Comparison of ENCODE assay signal across 12 cellular contexts in genomic region chr1:220013497-220013896, GRCh38. TPM values are rescaled to one million over a fixed set of nuclear protein-coding genes. Genes with fewer than 3 reads are reported as not detected.
DNase-seq lines count a peak whose midpoint lies in the region; ATAC-seq and TF ChIP-seq lines count a peak whose summit lies in the region.
"Had no signal": no experiment of that assay in that cellular context is flagged by ENCODE, and none has a peak within 500 bp of the region (broad histone marks: within the 10 kb centered on the region; RNA-seq: fewer than 3 reads in every experiment).

No MANE protein-coding gene starts in this region.

- TF ChIP-seq CTCF in WTC11 (IDR thresholded peaks at IDR 0.05) (no peak), osteoblast (IDR thresholded peaks at IDR 0.05; ENCODE audit: extremely low read depth, low read depth, low read length) (no peak), left ventricle myocardium inferior (IDR thresholded peaks at IDR 0.05; ENCODE audit: borderline replicate concordance) (no peak)

- H3K4me3 ChIP-seq in osteoblast (ENCODE audit: insufficient read depth, low read length) (no peak overlapping the region), left ventricle myocardium inferior (no peak overlapping the region)

- H3K9me3 ChIP-seq in osteoblast (ENCODE audit: low read depth, low read length) (no peaks in the 10 kb centered on the region), left ventricle myocardium inferior (replicated peaks) (no peaks in the 10 kb centered on the region)

- peaks cover 47% of the 10 kb centered on the region for H3K36me3 ChIP-seq in osteoblast (ENCODE audit: insufficient read depth, low read length)
- peaks cover 73% of the 10 kb centered on the region for H3K36me3 ChIP-seq in left ventricle myocardium inferior

- peak; percentile 1 for DNase-seq in NK-92 treated with Interleukin-12 subunit alpha and Interleukin-12 subunit beta, amount 100 ng/mL, for 24 hours (lab: John Stamatoyannopoulos, UW)
- no peak for DNase-seq in NK-92 (lab: John Stamatoyannopoulos, UW; ENCODE audit: unreplicated experiment)
- DNase-seq in WTC11 (ENCODE audit: low spot score), result no peak
- no peak for DNase-seq in osteoblast (ENCODE audit: insufficient read length, low spot score, missing footprints)
- no peak for DNase-seq in GM19238 (ENCODE audit: insufficient read length, low spot score)
- no peak for DNase-seq in left ventricle myocardium inferior
- DNase-seq: 8988T; central memory CD4-positive, alpha-beta T cell; NCI-H1436 had no signal

- peak overlapping the region; percentile 53 for H3K4me2 ChIP-seq in osteoblast (ENCODE audit: insufficient read depth, low read length)

- H3K27ac ChIP-seq in osteoblast (ENCODE audit: low read depth, low read length) (peak overlapping the region; percentile 29), left ventricle myocardium inferior (replicated peaks) (no peak overlapping the region)

- POLR2A ChIA-PET in WTC11 (lab: Charles Lee), result no interaction called here

- H3K27me3 ChIP-seq in osteoblast (ENCODE audit: insufficient read depth, low read length) (no peaks in the 10 kb centered on the region), left ventricle myocardium inferior (ENCODE audit: low read depth) (no peaks in the 10 kb centered on the region)

- H3K79me2 ChIP-seq in osteoblast (ENCODE audit: insufficient read depth, low read length), result no peaks in the 10 kb centered on the region

- H3K4me1 ChIP-seq in osteoblast (ENCODE audit: insufficient read depth, low read length) (peaks cover 16% of the 10 kb centered on the region), left ventricle myocardium inferior (peaks cover 11% of the 10 kb centered on the region)

- H3K4me1 Mint-ChIP-seq in WTC11, result no peaks in the 10 kb centered on the region

- no peaks in the 10 kb centered on the region for H3K27me3 Mint-ChIP-seq in WTC11 (ENCODE audit: low read depth)

- peak; percentile 77 for ATAC-seq in HG02610 (IDR thresholded peaks at IDR 0.05; ENCODE audit: unreplicated experiment)
- no peak for ATAC-seq in WTC11
- no peak for ATAC-seq in HG02852 (IDR thresholded peaks at IDR 0.05; ENCODE audit: unreplicated experiment)
- ATAC-seq: left lobe of liver had no signal

- H3K27ac Mint-ChIP-seq in WTC11, result peak overlapping the region; percentile 4; the same call in 1 of the 2 replicates

- no peak overlapping the region for H2AFZ ChIP-seq in osteoblast (ENCODE audit: low read length)

- H3K4me3 Mint-ChIP-seq in WTC11, result no peak overlapping the region

- no peaks in the 10 kb centered on the region for H3K9me3 Mint-ChIP-seq in WTC11

- H4K20me1 ChIP-seq in osteoblast (ENCODE audit: insufficient read depth, low read length), result no peaks in the 10 kb centered on the region

- CTCF ChIA-PET in WTC11 (lab: Charles Lee), result no interaction called here

- peaks cover 55% of the 10 kb centered on the region for H3K36me3 Mint-ChIP-seq in WTC11

- intact Hi-C loops in left ventricle myocardium inferior (cut with micrococcal nuclease), result no loop called here

TF ChIP-seq in WTC11, 78 proteins besides CTCF, POLR2A, EP300 and RAD21 (continues in another document):
- TF ChIP-seq TEAD1 (CRISPR knock-in tag; IDR thresholded peaks at IDR 0.05) (no peak), CDX4 (CRISPR knock-in tag; IDR thresholded peaks at IDR 0.05; ENCODE audit: borderline replicate concordance) (no peak), MLX (CRISPR knock-in tag; IDR thresholded peaks at IDR 0.05) (no peak), ZNF396 (CRISPR knock-in tag; IDR thresholded peaks at IDR 0.05; ENCODE audit: borderline replicate concordance) (no peak), HMGXB4 (CRISPR knock-in tag; IDR thresholded peaks at IDR 0.05) (no peak), ZNF138 (CRISPR knock-in tag; conservative IDR thresholded peaks at IDR 0.05) (no peak), FOXP1 (CRISPR knock-in tag; IDR thresholded peaks at IDR 0.05; ENCODE audit: borderline replicate concordance) (no peak), ZNF263 (CRISPR knock-in tag; IDR thresholded peaks at IDR 0.05; ENCODE audit: low read depth) (no peak), ELF4 (CRISPR knock-in tag; IDR thresholded peaks at IDR 0.05; ENCODE audit: low read depth) (no peak), GABPB1 (CRISPR knock-in tag; IDR thresholded peaks at IDR 0.05) (no peak), AFF4 (CRISPR knock-in tag; IDR thresholded peaks at IDR 0.05; ENCODE audit: borderline replicate concordance) (no peak), PREB (CRISPR knock-in tag; IDR thresholded peaks at IDR 0.05; ENCODE audit: borderline replicate concordance) (no peak), ETV6 (CRISPR knock-in tag; IDR thresholded peaks at IDR 0.05) (no peak)

RNA-seq across cellular contexts. Expression of gene EPRS1, which starts 32.8 kb away (rescaled TPM):
- total RNA-seq in WTC11 (2021), result 132 to 140 TPM (median 133 TPM) in 3 replicates
- 203 and 218 TPM in 2 replicates for total RNA-seq in osteoblast
- 56.9 TPM for total RNA-seq in left ventricle myocardium inferior
